ENCODE assay signal across 8 cellular contexts in genomic region chr5:142769793-142770649, GRCh38. TPM values are rescaled to one million over a fixed set of nuclear protein-coding genes. Genes with fewer than 3 reads are reported as not detected.
A peak's percentile ranks its signal among the peaks of the same experiment; 100 is the strongest.
DNase-seq lines count a peak whose midpoint lies in the region; ATAC-seq, FAIRE-seq and TF ChIP-seq lines count a peak whose summit lies in the region.

TSS of gene ARHGAP26 (plus strand) at chr5:142770377. CDS start at chr5:142770762, 385 bp downstream.

- no TSS peak for BruUV-seq in A673 (replicated peaks; lab: Mats Ljungman, UMichigan)

- peak; percentile 29 for FAIRE-seq in TTC549 (lab: Jason Lieb, UNC)

- no peaks in the 10 kb centered on the region for H3K36me3 ChIP-seq in A673 (ENCODE audit: insufficient read depth, low read length, poor library complexity, severe bottlenecking)
- H3K36me3 ChIP-seq in brain microvascular endothelial cell (replicated peaks), result no peaks in the 10 kb centered on the region
- no peaks in the 10 kb centered on the region for H3K36me3 ChIP-seq in iPS DF 6.9 (ENCODE audit: control insufficient read depth, insufficient read depth, low read length)

- no CpG with 5 or more reads among the region's 87 CpGs for WGBS in iPS DF 6.9 (ENCODE audit: insufficient coverage, insufficient read length)

- intact Hi-C loops in A673 (cut with micrococcal nuclease; ENCODE audit: unreplicated experiment), result loop anchor here (2.0 kb wide), 3 partner anchors 53 to 107 kb away; no protein-coding TSS in a partner anchor

- H3K27me3 ChIP-seq in A673 (replicated peaks; ENCODE audit: insufficient read depth, low read depth, low read length, poor library complexity) (no peaks in the 10 kb centered on the region), brain microvascular endothelial cell (replicated peaks) (no peaks in the 10 kb centered on the region), iPS DF 6.9 (ENCODE audit: control insufficient read depth, insufficient read depth, low read length) (no peaks in the 10 kb centered on the region)

- peak; percentile 58 for TF ChIP-seq POLR2A in GM18526 (IDR thresholded peaks at IDR 0.05; ENCODE audit: extremely low read depth, insufficient read length)

- peak; percentile 97 for ATAC-seq in HG03066 (IDR thresholded peaks at IDR 0.05; ENCODE audit: low read depth, unreplicated experiment)

- H3K9me3 ChIP-seq in A673 (ENCODE audit: low read depth, low read length, poor library complexity, severe bottlenecking), result no peaks in the 10 kb centered on the region
- no peaks in the 10 kb centered on the region for H3K9me3 ChIP-seq in iPS DF 6.9 (ENCODE audit: control insufficient read depth, insufficient read depth, low read length)

- peak within 1 kb of the TSS; percentile 66 for H3K4me3 ChIP-seq in A673 (ENCODE audit: low read depth, low read length, poor library complexity, severe bottlenecking)
- H3K4me3 ChIP-seq in brain microvascular endothelial cell (ENCODE audit: low read depth, low read length), result peak within 1 kb of the TSS; percentile 95
- H3K4me3 ChIP-seq in iPS DF 6.9 (ENCODE audit: low read length), result peak within 1 kb of the TSS; percentile 72
- H3K4me3 ChIP-seq in skeletal muscle cell (ENCODE audit: low read depth, low read length), result peak within 1 kb of the TSS; percentile 76

- CTCF ChIA-PET in A673 (lab: Charles Lee), result interaction anchor here (1.0 to 2.0 kb wide), 3 partner anchors 53 to 110 kb away, joined by 3 to 4 read pairs (median 3); no protein-coding TSS in a partner anchor

- H3K27ac ChIP-seq in A673 (ENCODE audit: low read depth, low read length, poor library complexity, severe bottlenecking) (peak within 1 kb of the TSS; percentile 58), brain microvascular endothelial cell (peak within 1 kb of the TSS; percentile 51), iPS DF 6.9 (ENCODE audit: low read length) (no peak within 1 kb of the TSS)

- H3K4me1 ChIP-seq in A673 (ENCODE audit: insufficient read depth, low read length, poor library complexity, severe bottlenecking), result peaks cover 15% of the 10 kb centered on the region
- 0 out of 2 replicates have a peak, but pooled peaks cover 2% of the 10 kb centered on the region for H3K4me1 ChIP-seq in iPS DF 6.9 (ENCODE audit: control insufficient read depth, insufficient read depth, low read length)

- in situ Hi-C loops in brain microvascular endothelial cell (cut with HindIII; ENCODE audit: low pct_ligation_motif_present, low sequenced_read_pairs), result no loop called here

- TF ChIP-seq CTCF in A673 (conservative IDR thresholded peaks at IDR 0.05; ENCODE audit: low read depth, low read length) (no peak; the same call in 1 of the 2 replicates), brain microvascular endothelial cell (IDR thresholded peaks at IDR 0.05; ENCODE audit: low read depth, low read length, missing control alignments) (peak; percentile 43)

- peak; percentile 98 for DNase-seq in A673 (ENCODE audit: low spot score)
- DNase-seq in NCI-H2107 treated with DMSO at 0.1 percent for 48 hours (lab: John Stamatoyannopoulos, UW; ENCODE audit: unreplicated experiment), result peak; percentile 80
- peak; percentile 97 for DNase-seq in brain microvascular endothelial cell
- peak; percentile 87 for DNase-seq in iPS DF 6.9 (ENCODE audit: low read depth, low spot score)
- DNase-seq in skeletal muscle cell (ENCODE audit: low read depth), result peak; percentile 89

- POLR2A ChIA-PET in A673 (lab: Charles Lee; ENCODE audit: low non-redundant PET), result interaction anchor here (0.5 kb wide), 1 partner anchor 9 kb away, joined by 4 read pairs; no protein-coding TSS in a partner anchor

RNA-seq across cellular contexts. Expression of gene ARHGAP26, which starts in this region (rescaled TPM):
- total RNA-seq in A673 (2021), result 25.5 and 25.8 TPM in 2 replicates
